Comparison of ENCODE assay signal across 2 cellular contexts in the genomic region with DNA sequence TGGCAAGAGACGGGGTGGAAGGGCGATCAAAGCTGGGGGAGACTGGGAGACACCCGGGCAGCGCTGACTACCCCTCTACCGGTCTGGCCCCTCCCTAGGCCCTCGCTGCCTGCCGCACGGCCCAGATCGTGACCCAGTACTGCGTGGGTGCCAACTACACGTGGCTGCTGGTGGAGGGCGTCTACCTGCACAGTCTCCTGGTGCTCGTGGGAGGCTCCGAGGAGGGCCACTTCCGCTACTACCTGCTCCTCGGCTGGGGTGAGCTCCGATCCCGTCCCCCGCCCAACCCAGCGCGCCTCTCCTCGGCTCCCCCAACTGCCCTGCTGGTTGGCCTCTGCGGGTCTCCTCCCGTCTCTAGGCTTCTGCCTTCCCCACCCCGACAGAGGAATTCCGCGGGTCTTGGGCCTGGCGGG.
TF ChIP-seq lines count a peak whose summit lies in the region.

No MANE protein-coding gene starts in this region.

TF ChIP-seq in WTC11, 78 proteins besides CTCF, POLR2A, EP300 and RAD21:
- no peak for TF ChIP-seq ZNF423 (CRISPR knock-in tag; IDR thresholded peaks at IDR 0.05)
- peak; percentile 45; the same call in 1 of the 2 replicates for TF ChIP-seq TEAD1 (CRISPR knock-in tag; IDR thresholded peaks at IDR 0.05)

TF ChIP-seq in H1, 55 proteins besides CTCF, POLR2A, EP300 and RAD21:
- peak; percentile 83 for TF ChIP-seq KDM4A (IDR thresholded peaks at IDR 0.05; ENCODE audit: low read depth, low read length, severe bottlenecking)
- TF ChIP-seq KDM1A (IDR thresholded peaks at IDR 0.05; ENCODE audit: borderline replicate concordance, low read length), result no peak
- TF ChIP-seq, protein P1, sequence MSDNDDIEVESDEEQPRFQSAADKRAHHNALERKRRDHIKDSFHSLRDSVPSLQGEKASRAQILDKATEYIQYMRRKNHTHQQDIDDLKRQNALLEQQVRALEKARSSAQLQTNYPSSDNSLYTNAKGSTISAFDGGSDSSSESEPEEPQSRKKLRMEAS (IDR thresholded peaks at IDR 0.05), result peak; percentile 54
